ENCODE assay signal across 9 cellular contexts in the genomic region with DNA sequence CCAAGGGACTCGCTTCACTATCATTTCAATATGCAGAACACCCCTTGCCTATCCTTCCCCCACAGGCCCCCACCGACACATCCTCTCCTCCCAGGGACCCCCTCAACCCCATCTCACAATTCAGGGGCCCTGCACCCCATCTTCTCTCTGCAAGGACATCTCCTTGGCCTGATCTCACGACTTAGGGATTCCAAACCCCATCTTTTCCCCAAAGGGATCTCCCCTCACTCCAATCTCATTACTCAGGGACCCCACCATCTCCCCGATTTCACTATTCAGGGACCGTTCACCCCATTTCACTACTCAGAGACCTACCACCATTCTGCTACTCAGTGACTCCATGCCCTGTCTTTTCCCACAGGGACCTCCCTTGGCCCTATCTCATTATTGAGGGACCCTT. TPM values are rescaled to one million over a fixed set of nuclear protein-coding genes. Genes with fewer than 3 reads are reported as not detected.
A peak's percentile ranks its signal among the peaks of the same experiment; 100 is the strongest.
DNase-seq lines count a peak whose midpoint lies in the region; ATAC-seq and TF ChIP-seq lines count a peak whose summit lies in the region.
"Had no signal": no experiment of that assay in that cellular context is flagged by ENCODE, and none has a peak within 500 bp of the region (broad histone marks: within the 10 kb centered on the region; RNA-seq: fewer than 3 reads in every experiment).

No MANE protein-coding gene starts in this region.

- no peaks in the 10 kb centered on the region for H3K9me3 ChIP-seq in cardiac muscle cell (ENCODE audit: low read depth)
- H3K9me3 ChIP-seq in lower lobe of right lung, result no peaks in the 10 kb centered on the region

- ATAC-seq in Right ventricle myocardium inferior, result no peak
- ATAC-seq in lower lobe of right lung, result no peak
- no peak for ATAC-seq in left lobe of liver
- ATAC-seq in GM18861 (IDR thresholded peaks at IDR 0.05; ENCODE audit: unreplicated experiment), result no peak
- no peak for ATAC-seq in HG03442 (IDR thresholded peaks at IDR 0.05; ENCODE audit: unreplicated experiment)

- H3K27me3 Mint-ChIP-seq in type B pancreatic cell, result no peaks in the 10 kb centered on the region

- H3K4me3 ChIP-seq in cardiac muscle cell, result peak overlapping the region; percentile 100
- peak overlapping the region; percentile 86 for H3K4me3 ChIP-seq in astrocyte of the spinal cord (ENCODE audit: low read depth, low read length)
- peak overlapping the region; percentile 64 for H3K4me3 ChIP-seq in lower lobe of right lung

- DNase-seq in cardiac muscle cell (ENCODE audit: low read depth in 1 of 2, low spot score in 1 of 2) (no peak), Right ventricle myocardium inferior (ENCODE audit: missing footprints) (no peak), astrocyte of the spinal cord (ENCODE audit: low read depth, low spot score) (no peak), lower lobe of right lung (no peak), type B pancreatic cell (ENCODE audit: extremely low spot score, unreplicated experiment) (no peak), left lobe of liver (ENCODE audit: low spot score) (no peak)

- H3K4me1 Mint-ChIP-seq in type B pancreatic cell (ENCODE audit: unreplicated experiment), result peaks cover 12% of the 10 kb centered on the region

- H3K9me3 Mint-ChIP-seq in type B pancreatic cell, result no peaks in the 10 kb centered on the region

- intact Hi-C loops in Right ventricle myocardium inferior (cut with DNase I), result loop anchor here (5.0 to 10.0 kb wide), 3 partner anchors 55 to 138 kb away; partner anchors contain the start of genes ANKRD24, EEF2, SIRT6 and ZBTB7A
- intact Hi-C loops in lower lobe of right lung (cut with DNase I), result no loop called here

- H3K36me3 ChIP-seq in cardiac muscle cell, result peaks cover 3% of the 10 kb centered on the region
- peaks cover 19% of the 10 kb centered on the region for H3K36me3 ChIP-seq in lower lobe of right lung

- H3K27me3 ChIP-seq in cardiac muscle cell (no peaks in the 10 kb centered on the region), lower lobe of right lung (ENCODE audit: low read depth) (no peaks in the 10 kb centered on the region)

- TF ChIP-seq CTCF in cardiac muscle cell (IDR thresholded peaks at IDR 0.05; ENCODE audit: low read depth, low read length), result no peak
- no peak for TF ChIP-seq CTCF in astrocyte of the spinal cord (IDR thresholded peaks at IDR 0.05; ENCODE audit: low read depth, low read length)
- no peak for TF ChIP-seq CTCF in lower lobe of right lung (IDR thresholded peaks at IDR 0.05)
- no peak for TF ChIP-seq CTCF in type B pancreatic cell (conservative IDR thresholded peaks at IDR 0.05)

- peak overlapping the region; percentile 95 for H3K4me3 Mint-ChIP-seq in type B pancreatic cell

- H3K27ac Mint-ChIP-seq in type B pancreatic cell, result peak overlapping the region; percentile 77

- H3K36me3 Mint-ChIP-seq in type B pancreatic cell, result no peaks in the 10 kb centered on the region

- no peak overlapping the region for H3K27ac ChIP-seq in cardiac muscle cell
- peak overlapping the region; percentile 72 for H3K27ac ChIP-seq in lower lobe of right lung

- H3K4me1 ChIP-seq in cardiac muscle cell (ENCODE audit: low read depth), result peaks cover 6% of the 10 kb centered on the region
- H3K4me1 ChIP-seq in lower lobe of right lung, result peaks cover 22% of the 10 kb centered on the region

- in situ Hi-C loops in astrocyte of the spinal cord (cut with HindIII; ENCODE audit: low sequenced_read_pairs), result no loop called here

RNA-seq across cellular contexts. Expression of gene MAP2K2, which starts 1.4 kb away (rescaled TPM):
- total RNA-seq in cardiac muscle cell, result 220 and 240 TPM in 2 replicates
- 217 and 219 TPM in 2 replicates for polyA plus RNA-seq in cardiac muscle cell
- total RNA-seq in Right ventricle myocardium inferior, result 138 TPM
- 125 TPM for total RNA-seq in lower lobe of right lung
- total RNA-seq in type B pancreatic cell (ENCODE audit: low replicate concordance), result 144 TPM in 2 replicates
- total RNA-seq in left lobe of liver, result 63.1 TPM

RNA-seq across cellular contexts. Expression of gene CREB3L3, which starts 31.0 kb away (rescaled TPM):
- not detected in 2 replicates for total RNA-seq in cardiac muscle cell
- polyA plus RNA-seq in cardiac muscle cell, result not detected in 2 replicates
- not detected for total RNA-seq in Right ventricle myocardium inferior
- total RNA-seq in lower lobe of right lung, result not detected
- total RNA-seq in type B pancreatic cell (ENCODE audit: low replicate concordance), result 3.7 and 13.3 TPM in 2 replicates
- 52.0 TPM for total RNA-seq in left lobe of liver
- total RNA-seq: G401 had no signal

RNA-seq across cellular contexts. Expression of gene ZBTB7A, which starts 55.8 kb away (rescaled TPM):
- 14.6 and 20.5 TPM in 2 replicates for total RNA-seq in cardiac muscle cell
- 17.2 and 18.6 TPM in 2 replicates for polyA plus RNA-seq in cardiac muscle cell
- total RNA-seq in Right ventricle myocardium inferior, result 30.8 TPM
- total RNA-seq in lower lobe of right lung, result 51.9 TPM
- total RNA-seq in type B pancreatic cell (ENCODE audit: low replicate concordance), result 21.0 and 31.0 TPM in 2 replicates
- total RNA-seq in left lobe of liver, result 33.3 TPM

RNA-seq across cellular contexts. Expression of gene SIRT6, which starts 59.9 kb away (rescaled TPM):
- total RNA-seq in cardiac muscle cell (29.5 and 34.2 TPM in 2 replicates), Right ventricle myocardium inferior (10.4 TPM), lower lobe of right lung (18.1 TPM), type B pancreatic cell (ENCODE audit: low replicate concordance) (26.7 and 29.2 TPM in 2 replicates), left lobe of liver (11.1 TPM)
- 8.8 and 11.3 TPM in 2 replicates for polyA plus RNA-seq in cardiac muscle cell
